ENCODE assay signal across 24 cellular contexts in genomic region chr9:28782630-28783029, GRCh38.
DNase-seq lines count a peak whose midpoint lies in the region; ATAC-seq and TF ChIP-seq lines count a peak whose summit lies in the region.
"Had no signal": no experiment of that assay in that cellular context is flagged by ENCODE, and none has a peak within 500 bp of the region (broad histone marks: within the 10 kb centered on the region; RNA-seq: fewer than 3 reads in every experiment).

No MANE protein-coding gene starts in this region.

- H3K9ac ChIP-seq in BLaER1 treated with 17β-estradiol and CSF1 and Interleukin-3, amounts not matched to agents 10 nM and 100 nM = no peak overlapping the region

- ATAC-seq in GM23338 (no peak), HG03039 (IDR thresholded peaks at IDR 0.05; ENCODE audit: unreplicated experiment) (no peak)

- no peak for DNase-seq in GM23338 (ENCODE audit: low spot score)
- peak; percentile 60 for DNase-seq in amniotic epithelial cell (ENCODE audit: low read depth)
- DNase-seq in iris pigment epithelial cell (ENCODE audit: low read depth) = peak; percentile 12
- no peak for DNase-seq in suprapubic skin (ENCODE audit: low spot score in 2 of 2)
- DNase-seq in GM10266 (ENCODE audit: extremely low spot score) = no peak
- no peak for DNase-seq in AG08396 (ENCODE audit: low spot score)
- DNase-seq: activated CD4-positive, alpha-beta T cell treated with anti-CD3 and anti-CD28 coated beads, Interleukin-2, amount 50 U/mL, for 1 hour; activated effector memory CD4-positive, alpha-beta T cell treated with anti-CD3 and anti-CD28 coated beads, Interleukin-2, amount 50 U/mL, for 16 hours; Caco-2; esophagus squamous epithelium; H7; head of caudate nucleus; NCI-H1048; NCI-H2081; NCI-H510A; nucleus accumbens; retina; Right ventricle myocardium superior had no signal

- H3F3A ChIP-seq in GM23338 (replicated peaks; ENCODE audit: low read depth) = no peaks in the 10 kb centered on the region

- no peaks in the 10 kb centered on the region for H4K20me1 ChIP-seq in BLaER1 treated with 17β-estradiol and CSF1 and Interleukin-3, amounts not matched to agents 10 nM and 100 nM
- no peaks in the 10 kb centered on the region for H4K20me1 ChIP-seq in GM23338 (replicated peaks; ENCODE audit: insufficient read depth)

- no peaks in the 10 kb centered on the region for H3K36me3 Mint-ChIP-seq in GM23338 (ENCODE audit: low read depth)

- H3K9me3 ChIP-seq in BLaER1 treated with 17β-estradiol and CSF1 and Interleukin-3, amounts not matched to agents 10 nM and 100 nM (replicated peaks in 1 of 11) = no peaks in the 10 kb centered on the region
- H3K9me3 ChIP-seq in suprapubic skin = no peaks in the 10 kb centered on the region
- H3K9me3 ChIP-seq: Caco-2, esophagus squamous epithelium, thoracic aorta had no signal

- no peak overlapping the region for H3K4me3 ChIP-seq in BLaER1 treated with 17β-estradiol and CSF1 and Interleukin-3, amounts not matched to agents 10 nM and 100 nM
- H3K4me3 ChIP-seq in GM23338 (no peak overlapping the region), suprapubic skin (no peak overlapping the region)
- H3K4me3 ChIP-seq: cardiac muscle cell, esophagus squamous epithelium, lung, thoracic aorta had no signal

- H3K79me2 ChIP-seq in GM23338 (replicated peaks; ENCODE audit: insufficient read depth) = no peaks in the 10 kb centered on the region

- TF ChIP-seq CTCF in GM23338 (conservative IDR thresholded peaks at IDR 0.05; ENCODE audit: low read depth in 2 of 2) = no peak
- TF ChIP-seq CTCF in suprapubic skin (IDR thresholded peaks at IDR 0.05) = no peak
- no peak for TF ChIP-seq CTCF in GM10266 (IDR thresholded peaks at IDR 0.05; ENCODE audit: control insufficient read depth, insufficient read depth, low read depth, missing control alignments)

- H3K4me1 Mint-ChIP-seq in GM23338 = peaks cover 24% of the 10 kb centered on the region

- peaks cover 0 to 13% (median 7%) of the 10 kb centered on the region in 10 experiments; a peak in 8 of 20 replicates for H3K4me1 ChIP-seq in BLaER1 treated with 17β-estradiol and CSF1 and Interleukin-3, amounts not matched to agents 10 nM and 100 nM
- H3K4me1 ChIP-seq in GM23338 (ENCODE audit: insufficient read depth) (no peaks in the 10 kb centered on the region), suprapubic skin (no peaks in the 10 kb centered on the region)
- H3K4me1 ChIP-seq: Caco-2 had no signal

- no peak overlapping the region for H2AFZ ChIP-seq in GM23338

- TF ChIP-seq POLR2A in suprapubic skin (IDR thresholded peaks at IDR 0.05) = no peak

- TF ChIP-seq EP300 in suprapubic skin (IDR thresholded peaks at IDR 0.05) = no peak

- H3K27ac Mint-ChIP-seq in GM23338 = 0 out of 2 replicates have a peak overlapping the region, but pooled peaks have one; percentile 12

- no peak overlapping the region for H3K4me3 Mint-ChIP-seq in GM23338

- 81% methylated on average over 1 of the region's 1 CpG for whole genome bisulfite sequencing in suprapubic skin

- H3K27me3 Mint-ChIP-seq in GM23338 (ENCODE audit: insufficient read depth, low read depth, poor library complexity) = no peaks in the 10 kb centered on the region

- peak overlapping the region in 7 of 11 experiments; percentile 15 to 47 (median 31); a peak in 9 of 22 replicates for H3K4me2 ChIP-seq in BLaER1 treated with 17β-estradiol and CSF1 and Interleukin-3, amounts not matched to agents 10 nM and 100 nM
- no peak overlapping the region for H3K4me2 ChIP-seq in GM23338

- no peaks in the 10 kb centered on the region for H3K27me3 ChIP-seq in BLaER1 treated with 17β-estradiol and CSF1 and Interleukin-3, amounts not matched to agents 10 nM and 100 nM
- H3K27me3 ChIP-seq in GM23338 (ENCODE audit: insufficient read depth) = no peaks in the 10 kb centered on the region
- H3K27me3 ChIP-seq in suprapubic skin = no peaks in the 10 kb centered on the region
- H3K27me3 ChIP-seq: esophagus squamous epithelium had no signal

- 0 out of 22 replicates have a peak overlapping the region, but pooled peaks of 1 of the 11 experiments have one; percentile 12 for H3K27ac ChIP-seq in BLaER1 treated with 17β-estradiol and CSF1 and Interleukin-3, amounts not matched to agents 10 nM and 100 nM
- H3K27ac ChIP-seq in GM23338 (ENCODE audit: low read depth) = no peak overlapping the region
- H3K27ac ChIP-seq in suprapubic skin = no peak overlapping the region
- H3K27ac ChIP-seq: cardiac muscle cell, esophagus squamous epithelium, thoracic aorta, VCaP had no signal

- H3K9me2 ChIP-seq in GM23338 (ENCODE audit: insufficient read depth) = no peaks in the 10 kb centered on the region

- H3K9me3 Mint-ChIP-seq in GM23338 = no peaks in the 10 kb centered on the region

- no peaks in the 10 kb centered on the region for H3K36me3 ChIP-seq in BLaER1 treated with 17β-estradiol and CSF1 and Interleukin-3, amounts not matched to agents 10 nM and 100 nM
- no peaks in the 10 kb centered on the region for H3K36me3 ChIP-seq in GM23338 (ENCODE audit: insufficient read depth)
- no peaks in the 10 kb centered on the region for H3K36me3 ChIP-seq in suprapubic skin
- H3K36me3 ChIP-seq: cardiac muscle cell, esophagus squamous epithelium, thoracic aorta had no signal

TF ChIP-seq in GM23338, 12 proteins besides CTCF, POLR2A, EP300 and RAD21:
- TF ChIP-seq ZNF331 (CRISPR knock-in tag; IDR thresholded peaks at IDR 0.05; ENCODE audit: low read depth) (no peak), ZNF114 (CRISPR knock-in tag; IDR thresholded peaks at IDR 0.05) (no peak), EZH2 (IDR thresholded peaks at IDR 0.05; ENCODE audit: low read depth, unreplicated experiment) (no peak), ZNF462 (CRISPR knock-in tag; IDR thresholded peaks at IDR 0.05) (no peak), POLR2AphosphoS5 (IDR thresholded peaks at IDR 0.05; ENCODE audit: low read depth) (no peak), STAT1 (IDR thresholded peaks at IDR 0.05; ENCODE audit: unreplicated experiment) (no peak), ETS1 (IDR thresholded peaks at IDR 0.05) (no peak)
TF ChIP-seq in GM23338: peak in this region for 0.

Comparison
In these comparisons a context has a peak if more than half of its experiments do, and no peak if none do; other contexts are left out.
1. DNase-seq: peak in amniotic epithelial cell (single experiment) and iris pigment epithelial cell (single experiment); none in GM23338 (single experiment), suprapubic skin (0 of 2), GM10266 (single experiment) and AG08396 (single experiment).